Comparison of ENCODE assay signal across 28 cellular contexts in the genomic region with DNA sequence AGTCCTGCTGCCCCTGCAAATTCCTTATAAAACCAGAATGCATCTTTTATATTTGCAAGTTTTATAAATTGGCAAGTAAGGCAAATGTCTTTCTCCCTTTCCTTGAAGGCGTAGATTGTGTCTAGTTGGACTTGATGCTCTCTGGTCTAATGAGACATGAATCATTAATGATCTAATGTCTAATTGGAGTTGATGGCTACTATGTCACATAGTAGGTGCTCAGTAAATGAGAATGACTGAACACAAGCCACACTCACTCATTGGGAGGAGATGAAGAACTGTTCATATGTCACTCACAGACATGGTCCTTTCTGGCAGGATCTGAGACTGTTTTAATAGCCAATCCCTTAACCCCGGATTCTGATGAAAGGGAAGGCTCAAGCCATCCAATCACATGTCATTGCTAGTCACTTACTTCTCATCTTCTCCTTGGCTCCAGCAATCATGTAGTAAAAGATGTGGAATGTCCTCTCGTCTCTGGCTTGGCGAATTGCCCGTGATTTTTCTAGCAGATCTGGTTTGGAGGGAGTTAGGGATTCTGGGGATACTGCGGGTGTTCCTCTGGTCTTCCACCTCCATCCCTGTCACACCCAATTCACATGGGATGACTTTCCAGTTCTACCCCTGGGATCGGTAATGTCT.
DNase-seq lines count a peak whose midpoint lies in the region; TF ChIP-seq lines count a peak whose summit lies in the region.
"Had no signal": no experiment of that assay in that cellular context is flagged by ENCODE, and none has a peak within 500 bp of the region (broad histone marks: within the 10 kb centered on the region; RNA-seq: fewer than 3 reads in every experiment).

No MANE protein-coding gene starts in this region.

- intact Hi-C loops in sigmoid colon (cut with DNase I) = no loop called here

- WGBS in sigmoid colon, 2 donors = 42 to 76% methylated on average over 7 of the region's 7 CpGs

- no peak for TF ChIP-seq EP300 in sigmoid colon (IDR thresholded peaks at IDR 0.05)

- DNase-seq in AG08396 (ENCODE audit: low spot score) = peak; percentile 42
- DNase-seq in epithelial cell of esophagus (ENCODE audit: low read depth) = peak; percentile 8
- peak; percentile 67 for DNase-seq in sigmoid colon
- DNase-seq in dedifferentiated amniotic fluid mesenchymal stem cell (ENCODE audit: extremely low spot score) = no peak
- DNase-seq in activated CD8-positive, alpha-beta memory T cell treated with anti-CD3 and anti-CD28 coated beads, Interleukin-2, amount 50 U/mL, for 48 hours = no peak
- no peak for DNase-seq in osteoblast (ENCODE audit: insufficient read length, low spot score, missing footprints)
- no peak for DNase-seq in NAMALWA (ENCODE audit: low spot score)
- DNase-seq: activated CD4-positive, alpha-beta T cell treated with anti-CD3 and anti-CD28 coated beads, Interleukin-2, amount 10 ng/mL, durations not matched to agents 24 days and 14 days; activated naive CD8-positive, alpha-beta T cell treated with anti-CD3 and anti-CD28 coated beads, Interleukin-2, amount 50 U/mL, for 24 hours; activated T-cell treated with anti-CD3 and anti-CD28 coated beads, Interleukin-2, amount 50 U/mL, for 4 hours; body of pancreas; COR-L47; left colon; NCI-H1092 treated with DMSO at 0.1 percent for 48 hours; NCI-H1930; NCI-H526 treated with DMSO at 0.1 percent for 48 hours; Peyer's patch; psoas muscle; SIG-M5; SW 1271; T1000; thyroid gland had no signal

- TF ChIP-seq CTCF in HEK293 (tag by site-specific recombination; IDR thresholded peaks at IDR 0.05) = no peak
- no peak for TF ChIP-seq CTCF in epithelial cell of esophagus (IDR thresholded peaks at IDR 0.05; ENCODE audit: insufficient read depth, low read depth, low read length, missing control alignments)
- TF ChIP-seq CTCF in sigmoid colon (IDR thresholded peaks at IDR 0.05) = no peak
- TF ChIP-seq CTCF in osteoblast (IDR thresholded peaks at IDR 0.05; ENCODE audit: extremely low read depth, low read depth, low read length) = no peak

- no peak for TF ChIP-seq POLR2A in sigmoid colon (IDR thresholded peaks at IDR 0.05)

- no peaks in the 10 kb centered on the region for H3K36me3 ChIP-seq in HEK293 (ENCODE audit: control insufficient read depth in 2 of 2, insufficient read depth in 1 of 2, low read length in 2 of 2)
- peaks cover 46 to 100% (median 67%) of the 10 kb centered on the region in 4 donors for H3K36me3 ChIP-seq in sigmoid colon
- no peaks in the 10 kb centered on the region for H3K36me3 ChIP-seq in osteoblast (ENCODE audit: insufficient read depth, low read length)
- H3K36me3 ChIP-seq: BLaER1, neutrophil, Peyer's patch, thyroid gland had no signal

- H2AFZ ChIP-seq in osteoblast (ENCODE audit: low read length) = no peak overlapping the region

- H3K4me1 ChIP-seq in HEK293 (ENCODE audit: control insufficient read depth, insufficient read depth, low read length) (no peaks in the 10 kb centered on the region), sigmoid colon (peaks cover 0 to 99% (median 81%) of the 10 kb centered on the region in 4 donors), osteoblast (ENCODE audit: insufficient read depth, low read length) (no peaks in the 10 kb centered on the region)
- H3K4me1 ChIP-seq: A549, body of pancreas, Peyer's patch, psoas muscle, thyroid gland had no signal

- CTCF ChIA-PET in HEK293 (lab: Yijun Ruan, JAX) = interaction anchor here (0.7 to 4.3 kb wide), 3 partner anchors 15 to 47 kb away, joined by 3 to 59 read pairs (median 3); no protein-coding TSS in a partner anchor

- H3K9me3 ChIP-seq in HEK293 (ENCODE audit: control insufficient read depth, insufficient read depth, low read depth, low read length) (no peaks in the 10 kb centered on the region), sigmoid colon (peaks cover 0 to 3% (median 0%) of the 10 kb centered on the region in 4 donors), osteoblast (ENCODE audit: low read depth, low read length) (no peaks in the 10 kb centered on the region)
- H3K9me3 ChIP-seq: A549, BLaER1, body of pancreas, neutrophil, Peyer's patch, psoas muscle, thyroid gland had no signal

- POLR2A ChIA-PET in HEK293 (lab: Yijun Ruan, JAX) = no interaction called here

- H3K79me2 ChIP-seq in osteoblast (ENCODE audit: insufficient read depth, low read length) = no peaks in the 10 kb centered on the region

- no peaks in the 10 kb centered on the region for H4K20me1 ChIP-seq in osteoblast (ENCODE audit: insufficient read depth, low read length)
- H4K20me1 ChIP-seq: BLaER1 had no signal

- no peak overlapping the region for H3K4me2 ChIP-seq in osteoblast (ENCODE audit: insufficient read depth, low read length)
- H3K4me2 ChIP-seq: A549, BLaER1 had no signal

- H3K27me3 ChIP-seq in sigmoid colon = no peaks in the 10 kb centered on the region
- H3K27me3 ChIP-seq in osteoblast (ENCODE audit: insufficient read depth, low read length) = peaks cover 13% of the 10 kb centered on the region
- H3K27me3 ChIP-seq: BLaER1, body of pancreas, neutrophil, Peyer's patch, thyroid gland had no signal

- H3K27ac ChIP-seq in HEK293 (ENCODE audit: extremely low read depth, low read depth, low read length) (no peak overlapping the region), sigmoid colon (peak overlapping the region; percentile 64 to 98 (median 81)), osteoblast (ENCODE audit: low read depth, low read length) (no peak overlapping the region)
- H3K27ac ChIP-seq: A549, BLaER1, body of pancreas, epithelial cell of prostate, neutrophil, psoas muscle, skin epidermis, thyroid gland had no signal

- H3K4me3 ChIP-seq in HEK293 (ENCODE audit: low read depth, low read length) = no peak overlapping the region
- H3K4me3 ChIP-seq in epithelial cell of esophagus (ENCODE audit: low read length) = no peak overlapping the region
- no peak overlapping the region for H3K4me3 ChIP-seq in sigmoid colon
- H3K4me3 ChIP-seq in osteoblast (ENCODE audit: insufficient read depth, low read length) = no peak overlapping the region
- H3K4me3 ChIP-seq: A549, BLaER1, body of pancreas, Peyer's patch, psoas muscle, skin epidermis, thyroid gland had no signal

TF ChIP-seq in HEK293, 187 proteins besides CTCF, POLR2A, EP300 and RAD21:
- TF ChIP-seq, protein P1, sequence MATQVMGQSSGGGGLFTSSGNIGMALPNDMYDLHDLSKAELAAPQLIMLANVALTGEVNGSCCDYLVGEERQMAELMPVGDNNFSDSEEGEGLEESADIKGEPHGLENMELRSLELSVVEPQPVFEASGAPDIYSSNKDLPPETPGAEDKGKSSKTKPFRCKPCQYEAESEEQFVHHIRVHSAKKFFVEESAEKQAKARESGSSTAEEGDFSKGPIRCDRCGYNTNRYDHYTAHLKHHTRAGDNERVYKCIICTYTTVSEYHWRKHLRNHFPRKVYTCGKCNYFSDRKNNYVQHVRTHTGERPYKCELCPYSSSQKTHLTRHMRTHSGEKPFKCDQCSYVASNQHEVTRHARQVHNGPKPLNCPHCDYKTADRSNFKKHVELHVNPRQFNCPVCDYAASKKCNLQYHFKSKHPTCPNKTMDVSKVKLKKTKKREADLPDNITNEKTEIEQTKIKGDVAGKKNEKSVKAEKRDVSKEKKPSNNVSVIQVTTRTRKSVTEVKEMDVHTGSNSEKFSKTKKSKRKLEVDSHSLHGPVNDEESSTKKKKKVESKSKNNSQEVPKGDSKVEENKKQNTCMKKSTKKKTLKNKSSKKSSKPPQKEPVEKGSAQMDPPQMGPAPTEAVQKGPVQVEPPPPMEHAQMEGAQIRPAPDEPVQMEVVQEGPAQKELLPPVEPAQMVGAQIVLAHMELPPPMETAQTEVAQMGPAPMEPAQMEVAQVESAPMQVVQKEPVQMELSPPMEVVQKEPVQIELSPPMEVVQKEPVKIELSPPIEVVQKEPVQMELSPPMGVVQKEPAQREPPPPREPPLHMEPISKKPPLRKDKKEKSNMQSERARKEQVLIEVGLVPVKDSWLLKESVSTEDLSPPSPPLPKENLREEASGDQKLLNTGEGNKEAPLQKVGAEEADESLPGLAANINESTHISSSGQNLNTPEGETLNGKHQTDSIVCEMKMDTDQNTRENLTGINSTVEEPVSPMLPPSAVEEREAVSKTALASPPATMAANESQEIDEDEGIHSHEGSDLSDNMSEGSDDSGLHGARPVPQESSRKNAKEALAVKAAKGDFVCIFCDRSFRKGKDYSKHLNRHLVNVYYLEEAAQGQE (tag by site-specific recombination; IDR thresholded peaks at IDR 0.05) = no peak
- TF ChIP-seq ZNF664 (tag by site-specific recombination; IDR thresholded peaks at IDR 0.05) (peak; percentile 54; the same call in 1 of the 2 replicates), ZNF837 (tag by site-specific recombination; IDR thresholded peaks at IDR 0.05) (no peak), MZF1 (tag by site-specific recombination; IDR thresholded peaks at IDR 0.05; ENCODE audit: borderline replicate concordance) (no peak), HOXC10 (CRISPR knock-in tag; IDR thresholded peaks at IDR 0.05) (no peak), ZFHX2 (tag by site-specific recombination; conservative IDR thresholded peaks at IDR 0.05) (no peak), ZNF24 (tag by site-specific recombination; IDR thresholded peaks at IDR 0.05) (no peak)
- TF ChIP-seq, protein P2, sequence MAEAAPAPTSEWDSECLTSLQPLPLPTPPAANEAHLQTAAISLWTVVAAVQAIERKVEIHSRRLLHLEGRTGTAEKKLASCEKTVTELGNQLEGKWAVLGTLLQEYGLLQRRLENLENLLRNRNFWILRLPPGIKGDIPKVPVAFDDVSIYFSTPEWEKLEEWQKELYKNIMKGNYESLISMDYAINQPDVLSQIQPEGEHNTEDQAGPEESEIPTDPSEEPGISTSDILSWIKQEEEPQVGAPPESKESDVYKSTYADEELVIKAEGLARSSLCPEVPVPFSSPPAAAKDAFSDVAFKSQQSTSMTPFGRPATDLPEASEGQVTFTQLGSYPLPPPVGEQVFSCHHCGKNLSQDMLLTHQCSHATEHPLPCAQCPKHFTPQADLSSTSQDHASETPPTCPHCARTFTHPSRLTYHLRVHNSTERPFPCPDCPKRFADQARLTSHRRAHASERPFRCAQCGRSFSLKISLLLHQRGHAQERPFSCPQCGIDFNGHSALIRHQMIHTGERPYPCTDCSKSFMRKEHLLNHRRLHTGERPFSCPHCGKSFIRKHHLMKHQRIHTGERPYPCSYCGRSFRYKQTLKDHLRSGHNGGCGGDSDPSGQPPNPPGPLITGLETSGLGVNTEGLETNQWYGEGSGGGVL (tag by site-specific recombination; IDR thresholded peaks at IDR 0.05) = no peak

Comparison
In these comparisons a context has a peak if more than half of its experiments do, and no peak if none do; other contexts are left out.
1. DNase-seq: peak in AG08396 (single experiment), epithelial cell of esophagus (single experiment) and sigmoid colon (single experiment); none in dedifferentiated amniotic fluid mesenchymal stem cell (single experiment), activated CD8-positive, alpha-beta memory T cell treated with anti-CD3 and anti-CD28 coated beads, Interleukin-2, amount 50 U/mL, for 48 hours (single experiment), osteoblast (single experiment) and NAMALWA (single experiment).
2. H3K27ac ChIP-seq: peak in sigmoid colon (4 of 4); none in HEK293 (single experiment) and osteoblast (single experiment).